Comparison of ENCODE assay signal across 23 cellular contexts in genomic region chr9:21265421-21266189, GRCh38. TPM values are rescaled to one million over a fixed set of nuclear protein-coding genes. Genes with fewer than 3 reads are reported as not detected.
DNase-seq lines count a peak whose midpoint lies in the region; ATAC-seq and TF ChIP-seq lines count a peak whose summit lies in the region.
"Had no signal": no experiment of that assay in that cellular context is flagged by ENCODE, and none has a peak within 500 bp of the region (broad histone marks: within the 10 kb centered on the region; RNA-seq: fewer than 3 reads in every experiment).

No MANE protein-coding gene starts in this region.

- TF ChIP-seq POLR2A in prostate gland (IDR thresholded peaks at IDR 0.05) = no peak

- ATAC-seq in GM19025 (IDR thresholded peaks at IDR 0.05; ENCODE audit: low read depth, unreplicated experiment) (peak; percentile 53), HG02678 (IDR thresholded peaks at IDR 0.05; ENCODE audit: unreplicated experiment) (peak; percentile 39), RWPE2 (ENCODE audit: low read depth) (peak; percentile 33; the same call in 1 of the 3 replicates)
- ATAC-seq: activated CD4-positive, alpha-beta T cell treated with anti-CD3 and anti-CD28 coated beads for 36 hours; effector memory CD8-positive, alpha-beta T cell; left colon; upper lobe of right lung had no signal

- no peak overlapping the region for H3K4me3 ChIP-seq in RWPE2 (ENCODE audit: severe bottlenecking)
- H3K4me3 ChIP-seq in prostate gland = no peak overlapping the region
- no peak overlapping the region for H3K4me3 ChIP-seq in MM.1S (ENCODE audit: low read length)
- H3K4me3 ChIP-seq: neural progenitor cell, upper lobe of right lung had no signal

- H3K9ac ChIP-seq in MM.1S (ENCODE audit: low read length) = no peak overlapping the region
- H3K9ac ChIP-seq: neural progenitor cell, SK-N-SH had no signal

- WGBS in prostate gland = 19% methylated on average over 1 of the region's 1 CpG

- H3K27ac ChIP-seq in RWPE2 (ENCODE audit: poor library complexity, severe bottlenecking) = no peak overlapping the region
- H3K27ac ChIP-seq in prostate gland = no peak overlapping the region
- H3K27ac ChIP-seq in MM.1S (ENCODE audit: low read length) = no peak overlapping the region
- H3K27ac ChIP-seq: HL-60, neural progenitor cell, upper lobe of right lung had no signal

- H3K4me1 ChIP-seq in RWPE2 (ENCODE audit: insufficient read depth, poor library complexity, severe bottlenecking) (no peaks in the 10 kb centered on the region), prostate gland (replicated peaks) (no peaks in the 10 kb centered on the region), MM.1S (ENCODE audit: low read length) (no peaks in the 10 kb centered on the region)
- H3K4me1 ChIP-seq: upper lobe of right lung had no signal

- no peak overlapping the region for H2AFZ ChIP-seq in MM.1S (ENCODE audit: low read length)
- H2AFZ ChIP-seq: neural progenitor cell had no signal

- intact Hi-C loops in prostate gland (cut with DNase I) = no loop called here

- H3K27me3 ChIP-seq in RWPE2 (ENCODE audit: insufficient read depth, poor library complexity, severe bottlenecking) = peaks cover 67% of the 10 kb centered on the region
- no peaks in the 10 kb centered on the region for H3K27me3 ChIP-seq in prostate gland (replicated peaks; ENCODE audit: insufficient read depth)
- H3K27me3 ChIP-seq in MM.1S (replicated peaks; ENCODE audit: insufficient read depth, low read length) = no peaks in the 10 kb centered on the region
- H3K27me3 ChIP-seq: upper lobe of right lung had no signal

- H3K79me2 ChIP-seq in MM.1S (ENCODE audit: low read length) = no peaks in the 10 kb centered on the region

- H3K9me3 ChIP-seq in RWPE2 (ENCODE audit: severe bottlenecking) (no peaks in the 10 kb centered on the region), prostate gland (no peaks in the 10 kb centered on the region), MM.1S (replicated peaks; ENCODE audit: insufficient read depth, low read length) (no peaks in the 10 kb centered on the region)
- H3K9me3 ChIP-seq: SK-N-SH, upper lobe of right lung had no signal

- DNase-seq in RWPE2 (ENCODE audit: low spot score) (no peak), prostate gland (ENCODE audit: low spot score) (peak; percentile 26), AML-193 (lab: John Stamatoyannopoulos, UW) (no peak), nucleus accumbens (lab: John Stamatoyannopoulos, UW) (no peak), MM.1S (no peak), NCI-H526 treated with DMSO at 0.1 percent for 48 hours (lab: John Stamatoyannopoulos, UW) (no peak)
- DNase-seq: activated CD4-positive, alpha-beta T cell treated with anti-CD3 and anti-CD28 coated beads for 36 hours; activated CD8-positive, alpha-beta memory T cell treated with anti-CD3 and anti-CD28 coated beads, Interleukin-2, amount 50 U/mL, for 48 hours; activated gamma-delta T cell; effector memory CD8-positive, alpha-beta T cell; HCEC 1CT; hypothalamus; left colon; midbrain; NCI-H2107; NCI-H69; SK-N-SH; stimulated activated CD4-positive, alpha-beta T cell treated with anti-CD3 and anti-CD28 coated beads, Interleukin-15, amount 100 ng/mL, for 24 hours; upper lobe of right lung had no signal

- no peaks in the 10 kb centered on the region for H3F3A ChIP-seq in MM.1S (ENCODE audit: insufficient read depth, low read length)

- H4K20me1 ChIP-seq in MM.1S (ENCODE audit: insufficient read depth, low read length) = no peaks in the 10 kb centered on the region

- TF ChIP-seq CTCF in RWPE2 (IDR thresholded peaks at IDR 0.05; ENCODE audit: poor library complexity, severe bottlenecking) (no peak), prostate gland (IDR thresholded peaks at IDR 0.05) (no peak), MM.1S (IDR thresholded peaks at IDR 0.05; ENCODE audit: low read length) (no peak)

- H3K9me2 ChIP-seq in MM.1S (replicated peaks; ENCODE audit: insufficient read depth, low read length) = no peaks in the 10 kb centered on the region
- H3K9me2 ChIP-seq: SK-N-SH had no signal

- H3K36me3 ChIP-seq in RWPE2 (ENCODE audit: low read depth) (no peaks in the 10 kb centered on the region), prostate gland (no peaks in the 10 kb centered on the region), MM.1S (replicated peaks; ENCODE audit: insufficient read depth, low read length) (no peaks in the 10 kb centered on the region)
- H3K36me3 ChIP-seq: neural progenitor cell, upper lobe of right lung had no signal

- H3K4me2 ChIP-seq in MM.1S (ENCODE audit: low read depth, low read length) = no peak overlapping the region
- H3K4me2 ChIP-seq: neural progenitor cell, SK-N-SH had no signal

RNA-seq across cellular contexts. Expression of gene IFNA14, which starts 25.8 kb away (rescaled TPM):
- not detected for total RNA-seq in prostate gland
- total RNA-seq: activated CD4-positive, alpha-beta T cell treated with anti-CD3 and anti-CD28 coated beads for 36 hours; left colon; upper lobe of right lung had no signal

RNA-seq across cellular contexts. Expression of gene IFNA17, which starts 37.6 kb away (rescaled TPM):
- total RNA-seq in prostate gland = not detected
- total RNA-seq: activated CD4-positive, alpha-beta T cell treated with anti-CD3 and anti-CD28 coated beads for 36 hours; left colon; upper lobe of right lung had no signal

RNA-seq across cellular contexts. Expression of gene IFNA5, which starts 39.5 kb away (rescaled TPM):
- total RNA-seq in prostate gland = not detected
- total RNA-seq: activated CD4-positive, alpha-beta T cell treated with anti-CD3 and anti-CD28 coated beads for 36 hours; left colon; upper lobe of right lung had no signal

RNA-seq across cellular contexts. Expression of gene IFNA16, which starts 48.5 kb away (rescaled TPM):
- not detected for total RNA-seq in prostate gland
- total RNA-seq: activated CD4-positive, alpha-beta T cell treated with anti-CD3 and anti-CD28 coated beads for 36 hours; left colon; upper lobe of right lung had no signal

RNA-seq across cellular contexts. Expression of gene IFNA10, which starts 58.7 kb away (rescaled TPM):
- total RNA-seq in prostate gland = not detected
- total RNA-seq: activated CD4-positive, alpha-beta T cell treated with anti-CD3 and anti-CD28 coated beads for 36 hours; left colon; upper lobe of right lung had no signal
